In the genomic region with DNA sequence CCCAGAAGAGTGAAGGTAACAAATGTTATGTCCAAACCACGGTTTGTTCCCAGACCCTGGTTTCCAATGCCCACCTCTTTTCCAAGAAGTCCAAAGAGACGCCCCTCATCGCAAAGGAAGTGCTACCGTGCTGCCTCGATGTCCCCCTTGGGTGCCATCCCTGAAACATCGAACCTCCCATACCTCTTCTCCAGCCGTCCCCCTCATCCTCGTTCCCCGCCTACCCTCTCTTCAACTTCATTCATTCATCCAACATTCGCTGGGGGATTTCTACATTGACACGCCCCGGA, we compare ENCODE assay signal across 1 cellular context.
TF ChIP-seq lines count a peak whose summit lies in the region.

No MANE protein-coding gene starts in this region.

TF ChIP-seq in liver, 16 proteins besides CTCF, POLR2A, EP300 and RAD21 (continued from another document):
- no peak for TF ChIP-seq NR2F2 (IDR thresholded peaks at IDR 0.05)
- TF ChIP-seq EGR1 (IDR thresholded peaks at IDR 0.05; ENCODE audit: low read depth in 2 of 2), result no peak
